In genomic region chr5:94154672-94155071, GRCh38 we compare ENCODE assay signal across 18 cellular contexts.
"Had no signal": no experiment of that assay in that cellular context is flagged by ENCODE, and none has a peak within 500 bp of the region (broad histone marks: within the 10 kb centered on the region; RNA-seq: fewer than 3 reads in every experiment).

No MANE protein-coding gene starts in this region.

- H3K9me3 Mint-ChIP-seq: IgD-negative memory B cell had no signal

- H3K4me2 ChIP-seq: KMS-11 had no signal

- H3K36me3 Mint-ChIP-seq: IgD-negative memory B cell had no signal

- DNase-seq: Kasumi-1, MM.1S, NCI-H1092 treated with DMSO at 0.1 percent for 48 hours, NCI-H1436, NCI-H187, NCI-H2029, NCI-H2081 treated with DMSO at 0.1 percent for 48 hours, NCI-H2171, NCI-H446, NCI-H510A, NCI-H524 treated with DMSO at 0.1 percent for 48 hours, NCI-H774, RPMI8226, SHP77 had no signal

- H3K4me3 Mint-ChIP-seq: IgD-negative memory B cell had no signal

- H3K4me3 ChIP-seq: K562 had no signal

- H3K27me3 Mint-ChIP-seq: IgD-negative memory B cell had no signal

- H3K9ac ChIP-seq: KMS-11 had no signal

- H3K4me1 Mint-ChIP-seq: IgD-negative memory B cell had no signal

- H3K27ac ChIP-seq: HL-60, KMS-11 had no signal

- H3K27ac Mint-ChIP-seq: IgD-negative memory B cell had no signal

- ATAC-seq: K562 had no signal
